In genomic region chr2:215653344-215654015, GRCh38 we compare ENCODE assay signal across 20 cellular contexts.
A peak's percentile ranks its signal among the peaks of the same experiment; 100 is the strongest.
DNase-seq lines count a peak whose midpoint lies in the region; FAIRE-seq and TF ChIP-seq lines count a peak whose summit lies in the region.
"Had no signal": no experiment of that assay in that cellular context is flagged by ENCODE, and none has a peak within 500 bp of the region (broad histone marks: within the 10 kb centered on the region; RNA-seq: fewer than 3 reads in every experiment).

No MANE protein-coding gene starts in this region.

- H3K4me3 ChIP-seq in adipocyte (ENCODE audit: low read length), result peak overlapping the region; percentile 30
- no peak overlapping the region for H3K4me3 ChIP-seq in fibroblast of mammary gland (ENCODE audit: control insufficient read depth, low read depth, low read length)
- no peak overlapping the region for H3K4me3 ChIP-seq in rectal smooth muscle tissue (ENCODE audit: low read length)
- no peak overlapping the region for H3K4me3 ChIP-seq in SJCRH30

- TF ChIP-seq POLR2A in GM12891 (IDR thresholded peaks at IDR 0.05; ENCODE audit: low read depth, low read length), result no peak

- H3K9me3 ChIP-seq in adipocyte (ENCODE audit: control insufficient read depth, low read length), result no peaks in the 10 kb centered on the region
- no peaks in the 10 kb centered on the region for H3K9me3 ChIP-seq in SJCRH30 (replicated peaks)

- H3K4me1 ChIP-seq in adipocyte (ENCODE audit: control insufficient read depth, insufficient read depth, low read length), result peaks cover 39% of the 10 kb centered on the region
- peaks cover 22% of the 10 kb centered on the region for H3K4me1 ChIP-seq in rectal smooth muscle tissue (ENCODE audit: control insufficient read depth, insufficient read depth, low read length)
- no peaks in the 10 kb centered on the region for H3K4me1 ChIP-seq in SJCRH30

- H3K27me3 ChIP-seq in adipocyte (replicated peaks; ENCODE audit: control insufficient read depth, insufficient read depth, low read length) (no peaks in the 10 kb centered on the region), rectal smooth muscle tissue (ENCODE audit: control insufficient read depth, insufficient read depth, low read length) (no peaks in the 10 kb centered on the region), SJCRH30 (no peaks in the 10 kb centered on the region)

- H3K27ac ChIP-seq in rectal smooth muscle tissue (ENCODE audit: low read depth, low read length) (peak overlapping the region; percentile 77), SJCRH30 (no peak overlapping the region)
- H3K27ac ChIP-seq: RWPE1 had no signal

- no peaks in the 10 kb centered on the region for H3K36me3 ChIP-seq in adipocyte (ENCODE audit: control insufficient read depth, insufficient read depth, low read length, severe bottlenecking)
- H3K36me3 ChIP-seq in rectal smooth muscle tissue (ENCODE audit: control insufficient read depth, insufficient read depth, low read length), result no peaks in the 10 kb centered on the region
- no peaks in the 10 kb centered on the region for H3K36me3 ChIP-seq in SJCRH30

- FAIRE-seq in GM12891 (lab: Jason Lieb, UNC), result peak; percentile 23
- FAIRE-seq: endothelial cell of umbilical vein, GM18507 had no signal

- DNase-seq in GM12891 (ENCODE audit: insufficient read length, low spot score) (no peak), adipocyte (ENCODE audit: low read depth) (no peak), fibroblast of mammary gland (ENCODE audit: low read depth) (peak; percentile 91), middle frontal gyrus (ENCODE audit: extremely low spot score, low spot score) (no peak), NOMO-1 (lab: John Stamatoyannopoulos, UW; ENCODE audit: unreplicated experiment in 2 of 2) (no peak), SJCRH30 (no peak)
- DNase-seq in activated CD4-positive, CD25-positive, alpha-beta regulatory T cell treated with anti-CD3 and anti-CD28 coated beads, Interleukin-2, amount 50 U/mL, for 72 hours, result no peak
- DNase-seq: activated CD4-positive, alpha-beta T cell treated with anti-CD3 and anti-CD28 coated beads, Interleukin-2, amount 50 U/mL, for 4 hours; activated naive CD4-positive, alpha-beta T cell treated with anti-CD3 and anti-CD28 coated beads, Interleukin-2, amount 10 ng/mL, durations not matched to agents 7 days and 5 days; activated T-cell treated with anti-CD3 and anti-CD28 coated beads, Interleukin-2, amount 50 U/mL, for 24 hours; DND-41; Karpas-422; NCI-H1092; NCI-H2081; NCI-H510A; right cardiac atrium had no signal

- TF ChIP-seq CTCF in fibroblast of mammary gland (conservative IDR thresholded peaks at IDR 0.05; ENCODE audit: control insufficient read depth, insufficient read depth, low read depth, low read length), result no peak

- H3K9ac ChIP-seq in adipocyte (ENCODE audit: low read length), result peak overlapping the region; percentile 67
- H3K9ac ChIP-seq in rectal smooth muscle tissue (ENCODE audit: low read length), result no peak overlapping the region

TF ChIP-seq in GM12891, 5 proteins besides CTCF, POLR2A, EP300 and RAD21:
- no peak for TF ChIP-seq POU2F2 (IDR thresholded peaks at IDR 0.05; ENCODE audit: low read depth, low read length)
- TF ChIP-seq POLR2AphosphoS5 (IDR thresholded peaks at IDR 0.05; ENCODE audit: low read depth, low read length), result no peak
- no peak for TF ChIP-seq PAX5 (IDR thresholded peaks at IDR 0.05; ENCODE audit: insufficient read depth, low read length, severe bottlenecking)
- no peak for TF ChIP-seq TAF1 (IDR thresholded peaks at IDR 0.05; ENCODE audit: low read depth, low read length)
- TF ChIP-seq SPI1 (IDR thresholded peaks at IDR 0.05; ENCODE audit: low read depth, low read length), result no peak
